Comparison of ENCODE assay signal across 12 cellular contexts in genomic region chr16:88665148-88665547, GRCh38. TPM values are rescaled to one million over a fixed set of nuclear protein-coding genes. Genes with fewer than 3 reads are reported as not detected.
DNase-seq lines count a peak whose midpoint lies in the region; ATAC-seq, FAIRE-seq and TF ChIP-seq lines count a peak whose summit lies in the region.
"Had no signal": no experiment of that assay in that cellular context is flagged by ENCODE, and none has a peak within 500 bp of the region (broad histone marks: within the 10 kb centered on the region; RNA-seq: fewer than 3 reads in every experiment).

No MANE protein-coding gene starts in this region.

- H3K9me3 Mint-ChIP-seq in activated T-cell treated with anti-CD3 and anti-CD28 coated beads, Interleukin-2, amount 50 U/mL, for 4 hours: no peaks in the 10 kb centered on the region
- H3K9me3 Mint-ChIP-seq in activated B cell treated with CpG ODN at 0.5 μM for 24 hours: no peaks in the 10 kb centered on the region
- no peaks in the 10 kb centered on the region for H3K9me3 Mint-ChIP-seq in immature natural killer cell

- TF ChIP-seq CTCF in activated B cell treated with CpG ODN at 0.5 μM for 24 hours (IDR thresholded peaks at IDR 0.05): no peak
- TF ChIP-seq CTCF in sigmoid colon (IDR thresholded peaks at IDR 0.05): no peak

- H3K27me3 Mint-ChIP-seq in activated T-cell treated with anti-CD3 and anti-CD28 coated beads, Interleukin-2, amount 50 U/mL, for 4 hours (ENCODE audit: low read depth): no peaks in the 10 kb centered on the region
- H3K27me3 Mint-ChIP-seq in activated B cell treated with CpG ODN at 0.5 μM for 24 hours (no peaks in the 10 kb centered on the region), immature natural killer cell (ENCODE audit: low read depth in 3 of 3) (peaks cover 3 to 13% (median 8%) of the 10 kb centered on the region in 3 donors)

- no peaks in the 10 kb centered on the region for H3K27me3 ChIP-seq in small intestine (ENCODE audit: control insufficient read depth in 2 of 2, insufficient read depth in 2 of 2, low read length in 2 of 2)
- H3K27me3 ChIP-seq in sigmoid colon: no peaks in the 10 kb centered on the region
- H3K27me3 ChIP-seq: uterus had no signal

- H3K27ac ChIP-seq in small intestine (ENCODE audit: low read depth in 1 of 2, low read length in 1 of 2): no peak overlapping the region
- no peak overlapping the region for H3K27ac ChIP-seq in sigmoid colon
- H3K27ac ChIP-seq: PC-9, uterus had no signal

- FAIRE-seq in small intestine (lab: Jason Lieb, UNC): no peak

- H3K4me1 ChIP-seq in small intestine (ENCODE audit: control insufficient read depth in 2 of 2, insufficient read depth in 1 of 2, low read depth in 1 of 2, low read length in 1 of 2) (peaks cover 0 to 8% of the 10 kb centered on the region in 2 donors), sigmoid colon (peaks cover 0 to 22% (median 14%) of the 10 kb centered on the region in 4 donors)

- WGBS in small intestine, 3 donors: 45 to 58% (median 47%) methylated on average over 4 of the region's 4 CpGs
- 62 to 75% methylated on average over 4 of the region's 4 CpGs for WGBS in sigmoid colon, 2 donors

- TF ChIP-seq POLR2A in sigmoid colon (IDR thresholded peaks at IDR 0.05): no peak

- CTCF ChIA-PET in activated B cell treated with CpG ODN at 0.5 μM for 24 hours (lab: Charles Lee): interaction anchor here (1.2 to 1.5 kb wide), 2 partner anchors 16 to 20 kb away, joined by 4 to 5 read pairs; no protein-coding TSS in a partner anchor

- peak overlapping the region; percentile 45 for H3K4me3 Mint-ChIP-seq in activated T-cell treated with anti-CD3 and anti-CD28 coated beads, Interleukin-2, amount 50 U/mL, for 4 hours
- peak overlapping the region; percentile 68 for H3K4me3 Mint-ChIP-seq in activated B cell treated with CpG ODN at 0.5 μM for 24 hours
- H3K4me3 Mint-ChIP-seq in immature natural killer cell: peak overlapping the region; percentile 50 to 76 (median 54)

- H3K4me1 Mint-ChIP-seq in activated T-cell treated with anti-CD3 and anti-CD28 coated beads, Interleukin-2, amount 50 U/mL, for 4 hours (ENCODE audit: low read depth): peaks cover 16% of the 10 kb centered on the region
- H3K4me1 Mint-ChIP-seq in activated B cell treated with CpG ODN at 0.5 μM for 24 hours: peaks cover 26% of the 10 kb centered on the region
- peaks cover 15 to 27% of the 10 kb centered on the region in 2 donors for H3K4me1 Mint-ChIP-seq in immature natural killer cell

- H3K27ac Mint-ChIP-seq in activated B cell treated with CpG ODN at 0.5 μM for 24 hours (peak overlapping the region; percentile 63), immature natural killer cell (peak overlapping the region in 4 of 6 donors; percentile 40 to 78 (median 50))

- POLR2A ChIA-PET in activated B cell treated with CpG ODN at 0.5 μM for 24 hours (lab: Charles Lee): interaction anchor here (1.0 to 3.5 kb wide), 5 partner anchors 14 to 41 kb away, joined by 3 to 32 read pairs (median 6); partner anchors contain the start of genes CTU2 and RNF166

- no peak for DNase-seq in activated T-cell treated with anti-CD3 and anti-CD28 coated beads, Interleukin-2, amount 50 U/mL, for 4 hours
- DNase-seq in activated T-cell treated with anti-CD3 and anti-CD28 coated beads, Interleukin-2, amount 50 U/mL, for 1 hour: no peak
- DNase-seq in activated B cell treated with CpG ODN at 0.5 μM for 24 hours (no peak), immature natural killer cell (no peak), small intestine (peak; percentile 50), NCI-H446 (lab: John Stamatoyannopoulos, UW) (no peak), sigmoid colon (no peak)
- DNase-seq: EL, NCI-H2081, PC-9, uterus had no signal

- ATAC-seq in activated T-cell treated with anti-CD3 and anti-CD28 coated beads, Interleukin-2, amount 50 U/mL, for 4 hours: no peak
- ATAC-seq in activated B cell treated with CpG ODN at 0.5 μM for 24 hours (ENCODE audit: low read depth): no peak
- no peak for ATAC-seq in GM21737 (IDR thresholded peaks at IDR 0.05; ENCODE audit: unreplicated experiment)

- no peak overlapping the region for H3K4me3 ChIP-seq in small intestine (ENCODE audit: low read depth in 1 of 2, low read length in 2 of 2)
- no peak overlapping the region for H3K4me3 ChIP-seq in sigmoid colon
- H3K4me3 ChIP-seq: PC-9, uterus had no signal

- peaks cover 4% of the 10 kb centered on the region for H3K36me3 Mint-ChIP-seq in activated T-cell treated with anti-CD3 and anti-CD28 coated beads, Interleukin-2, amount 50 U/mL, for 4 hours (ENCODE audit: insufficient read depth)
- H3K36me3 Mint-ChIP-seq in activated B cell treated with CpG ODN at 0.5 μM for 24 hours (ENCODE audit: low read depth) (peaks cover 13% of the 10 kb centered on the region), immature natural killer cell (peaks cover 0 to 3% (median 0%) of the 10 kb centered on the region in 3 donors)

- intact Hi-C loops in activated B cell treated with CpG ODN at 0.5 μM for 24 hours (cut with micrococcal nuclease): no loop called here
- intact Hi-C loops in sigmoid colon (cut with DNase I): no loop called here

- H3K9me3 ChIP-seq in small intestine (ENCODE audit: control insufficient read depth, low read depth) (no peaks in the 10 kb centered on the region), sigmoid colon (no peaks in the 10 kb centered on the region)
- H3K9me3 ChIP-seq: uterus had no signal

- TF ChIP-seq EP300 in sigmoid colon (IDR thresholded peaks at IDR 0.05): no peak

- H3K36me3 ChIP-seq in small intestine (ENCODE audit: control insufficient read depth in 2 of 2, insufficient read depth in 2 of 2, low read length in 2 of 2): no peaks in the 10 kb centered on the region
- no peaks in the 10 kb centered on the region for H3K36me3 ChIP-seq in sigmoid colon
- H3K36me3 ChIP-seq: uterus had no signal

RNA-seq across cellular contexts. Expression of gene MVD, which starts 2.3 kb away (rescaled TPM):
- total RNA-seq in activated T-cell treated with anti-CD3 and anti-CD28 coated beads, Interleukin-2, amount 50 U/mL, for 4 hours: 10 to 100 TPM; 39.0 to 49.2 (median 44.4) TPM
- total RNA-seq in activated B cell treated with CpG ODN at 0.5 μM for 24 hours (115 and 140 TPM in 2 replicates), sigmoid colon (10 to 100 TPM; 16.8 to 25.7 (median 23.2) TPM)
- polyA plus RNA-seq in immature natural killer cell (10 to 100 TPM; 79.4 to 96.6 (median 87.6) TPM), small intestine (100 to 1,000 TPM in 1 of 3 donors, 10 to 100 TPM in 2; 28.4 to 115 (median 40.3) TPM), sigmoid colon (100 to 1,000 TPM in 1 of 3 donors, 10 to 100 TPM in 2; 41.4 to 206 (median 84.8) TPM)

RNA-seq across cellular contexts. Expression of gene CYBA, which starts 14.3 kb away (rescaled TPM):
- total RNA-seq in activated T-cell treated with anti-CD3 and anti-CD28 coated beads, Interleukin-2, amount 50 U/mL, for 4 hours: 100 to 1,000 TPM; 110 to 147 (median 117) TPM
- total RNA-seq in activated B cell treated with CpG ODN at 0.5 μM for 24 hours (432 and 456 TPM in 2 replicates), sigmoid colon (100 to 1,000 TPM in 2 of 4 donors, 10 to 100 TPM in 2; 63.1 to 147 (median 105) TPM)
- polyA plus RNA-seq in immature natural killer cell (1,000 to 10,000 TPM; 2,079 to 2,787 (median 2,690) TPM), small intestine (100 to 1,000 TPM in 2 of 3 donors, 10 to 100 TPM in 1; 61.1 to 320 (median 140) TPM), sigmoid colon (100 to 1,000 TPM in 2 of 3 donors, 10 to 100 TPM in 1; 81.1 to 429 (median 208) TPM)

RNA-seq across cellular contexts. Expression of gene SNAI3, which starts 21.2 kb away (rescaled TPM):
- 1 to 10 TPM in 2 of 3 donors, under 1 TPM in 1; 0.90 to 1.3 (median 1.2) TPM for total RNA-seq in activated T-cell treated with anti-CD3 and anti-CD28 coated beads, Interleukin-2, amount 50 U/mL, for 4 hours
- total RNA-seq in activated B cell treated with CpG ODN at 0.5 μM for 24 hours: 1.5 and 2.7 TPM in 2 replicates
- polyA plus RNA-seq in immature natural killer cell: 10 to 100 TPM in 2 of 3 donors, 1 to 10 TPM in 1; 9.0 to 12.4 (median 11.7) TPM
- polyA plus RNA-seq in small intestine: 1 to 10 TPM in 1 of 3 donors, under 1 TPM in 2; 0.45 to 3.2 (median 0.72) TPM
- under 1 TPM in 2 of 4 donors, not detected in 2; 0.71 to 0.82 TPM for total RNA-seq in sigmoid colon
- 1 to 10 TPM in 1 of 3 donors, under 1 TPM in 2; 0.46 to 3.0 (median 0.60) TPM for polyA plus RNA-seq in sigmoid colon

RNA-seq across cellular contexts. Expression of gene IL17C, which starts 26.8 kb away (rescaled TPM):
- total RNA-seq in activated T-cell treated with anti-CD3 and anti-CD28 coated beads, Interleukin-2, amount 50 U/mL, for 4 hours: not detected
- total RNA-seq in activated B cell treated with CpG ODN at 0.5 μM for 24 hours (0.34 and 0.69 TPM in 2 replicates), sigmoid colon (not detected)
- polyA plus RNA-seq in immature natural killer cell (under 1 TPM in 2 of 3 donors, not detected in 1; 0.64 to 0.80 TPM), small intestine (under 1 TPM in 1 of 3 donors, not detected in 2; 0.19 TPM), sigmoid colon (under 1 TPM in 1 of 3 donors, not detected in 2; 0.96 TPM)
- total RNA-seq: PC-9, uterus had no signal

RNA-seq across cellular contexts. Expression of gene RNF166, which starts 41.1 kb away (rescaled TPM):
- total RNA-seq in activated T-cell treated with anti-CD3 and anti-CD28 coated beads, Interleukin-2, amount 50 U/mL, for 4 hours: 10 to 100 TPM; 28.0 to 45.7 (median 30.6) TPM
- total RNA-seq in activated B cell treated with CpG ODN at 0.5 μM for 24 hours (31.0 and 45.3 TPM in 2 replicates), sigmoid colon (10 to 100 TPM; 16.0 to 21.4 (median 17.9) TPM)
- polyA plus RNA-seq in immature natural killer cell (100 to 1,000 TPM; 129 to 157 (median 141) TPM), small intestine (10 to 100 TPM in 2 of 3 donors, 1 to 10 TPM in 1; 9.2 to 15.1 (median 13.5) TPM), sigmoid colon (10 to 100 TPM in 1 of 3 donors, 1 to 10 TPM in 2; 5.4 to 34.8 (median 6.2) TPM)
